Comparison of ENCODE assay signal across 23 cellular contexts in genomic region chr10:65753532-65753931, GRCh38.
DNase-seq lines count a peak whose midpoint lies in the region; ATAC-seq, FAIRE-seq and TF ChIP-seq lines count a peak whose summit lies in the region.
"Had no signal": no experiment of that assay in that cellular context is flagged by ENCODE, and none has a peak within 500 bp of the region (broad histone marks: within the 10 kb centered on the region; RNA-seq: fewer than 3 reads in every experiment).

No MANE protein-coding gene starts in this region.

- H3K4me2 ChIP-seq in PC-3 (ENCODE audit: low read length), result peak overlapping the region; percentile 61
- H3K4me2 ChIP-seq in keratinocyte (ENCODE audit: control insufficient read depth, extremely low read depth, insufficient read depth, low read depth, low read length), result peak overlapping the region; percentile 60
- H3K4me2 ChIP-seq: BLaER1, GM23338 had no signal

- no peak for DNase-seq in Calu3
- DNase-seq in PC-3, result peak; percentile 88
- DNase-seq in epithelial cell of prostate (ENCODE audit: low read depth, low spot score), result no peak
- no peak for DNase-seq in keratinocyte (ENCODE audit: low read depth, low spot score)
- no peak for DNase-seq in NCI-H2196 treated with DMSO at 0.1 percent for 48 hours (lab: John Stamatoyannopoulos, UW; ENCODE audit: unreplicated experiment)
- no peak for DNase-seq in Right ventricle myocardium inferior (ENCODE audit: missing footprints)
- DNase-seq in stimulated activated naive CD4-positive, alpha-beta T cell treated with Interleukin-2 at 50 U/mL for 16 hours (lab: John Stamatoyannopoulos, UW), result no peak
- DNase-seq: AML-193; CD4-positive, alpha-beta memory T cell; DMS 273 treated with DMSO at 0.1 percent for 48 hours; DMS53; DND-41; EL; HCEC 1CT; IMR-90 had no signal

- H3K9me1 ChIP-seq in keratinocyte (ENCODE audit: control insufficient read depth, extremely low read depth, insufficient read depth, low read length), result no peaks in the 10 kb centered on the region

- peaks cover 2% of the 10 kb centered on the region for H3K9me3 Mint-ChIP-seq in Calu3 (ENCODE audit: low read depth, unreplicated experiment)
- H3K9me3 Mint-ChIP-seq: GM23338 had no signal

- no peak for FAIRE-seq in keratinocyte (lab: Jason Lieb, UNC)
- FAIRE-seq: A204.1, GM12878, K562 had no signal

- no peaks in the 10 kb centered on the region for H3K27me3 Mint-ChIP-seq in Calu3 (ENCODE audit: unreplicated experiment)
- H3K27me3 Mint-ChIP-seq: CD4-positive, alpha-beta memory T cell had no signal

- no peaks in the 10 kb centered on the region for H3K9me2 ChIP-seq in PC-3 (replicated peaks; ENCODE audit: low read length)

- H3K4me1 ChIP-seq in PC-3 (ENCODE audit: insufficient read depth, low read length) (peaks cover 32% of the 10 kb centered on the region), keratinocyte (ENCODE audit: control insufficient read depth, extremely low read depth, insufficient read depth, low read length) (peaks cover 28% of the 10 kb centered on the region)
- H3K4me1 ChIP-seq: BLaER1 had no signal

- TF ChIP-seq CTCF in Calu3 (IDR thresholded peaks at IDR 0.05; ENCODE audit: unreplicated experiment), result no peak
- no peak for TF ChIP-seq CTCF in PC-3 (conservative IDR thresholded peaks at IDR 0.05; ENCODE audit: low read depth, low read length)
- no peak for TF ChIP-seq CTCF in keratinocyte (optimal IDR thresholded peaks at IDR 0.05 in 1 of 3, IDR thresholded peaks at IDR 0.05 in 1 of 3, conservative IDR thresholded peaks at IDR 0.05 in 1 of 3; ENCODE audit: extremely low read depth in 1 of 3, insufficient read depth in 2 of 3, low read length in 3 of 3)

- H3K4me3 ChIP-seq in PC-3 (ENCODE audit: low read length) (peak overlapping the region; percentile 7; the same call in 1 of the 2 replicates), keratinocyte (ENCODE audit: control insufficient read depth in 2 of 3, extremely low read depth in 1 of 3, insufficient read depth in 2 of 3, low read depth in 1 of 3, low read length in 3 of 3) (peak overlapping the region in 2 of 3 experiments; percentile 18 to 19)
- H3K4me3 ChIP-seq: BLaER1, GM12878, GM23338, K562 had no signal

- H3K9me3 ChIP-seq in PC-3 (ENCODE audit: low read length) (no peaks in the 10 kb centered on the region), keratinocyte (ENCODE audit: control insufficient read depth, low read depth, low read length) (no peaks in the 10 kb centered on the region)
- H3K9me3 ChIP-seq: BLaER1 had no signal

- H2AFZ ChIP-seq in PC-3 (ENCODE audit: low read length) (peak overlapping the region; percentile 1; the same call in 1 of the 2 replicates), keratinocyte (ENCODE audit: control insufficient read depth, low read length) (peak overlapping the region; percentile 58)
- H2AFZ ChIP-seq: GM23338 had no signal

- H3K36me3 ChIP-seq in PC-3 (ENCODE audit: low read depth, low read length) (no peaks in the 10 kb centered on the region), keratinocyte (ENCODE audit: control insufficient read depth in 2 of 2, extremely low read depth in 1 of 2, insufficient read depth in 2 of 2, low read length in 2 of 2) (no peaks in the 10 kb centered on the region)
- H3K36me3 ChIP-seq: BLaER1 had no signal

- H3K4me1 Mint-ChIP-seq in Calu3 (ENCODE audit: low read depth, unreplicated experiment), result peaks cover 24% of the 10 kb centered on the region
- H3K4me1 Mint-ChIP-seq: CD14-positive monocyte; CD4-positive, alpha-beta memory T cell; GM23338 had no signal

- peak; percentile 77 for ATAC-seq in PC-3
- ATAC-seq in Right ventricle myocardium inferior, result no peak
- ATAC-seq in GM18867 (IDR thresholded peaks at IDR 0.05; ENCODE audit: unreplicated experiment), result no peak
- ATAC-seq: GM12878, GM23338, K562 had no signal

- POLR2A ChIA-PET in PC-3 (lab: Charles Lee; ENCODE audit: unreplicated experiment), result interaction anchor here (0.6 to 0.7 kb wide), 2 partner anchors 43 to 284 kb away, joined by 3 to 4 read pairs; no protein-coding TSS in a partner anchor

- peak overlapping the region; percentile 13 for H3K27ac Mint-ChIP-seq in Calu3 (ENCODE audit: unreplicated experiment)
- H3K27ac Mint-ChIP-seq: CD14-positive monocyte; CD4-positive, alpha-beta memory T cell; GM23338 had no signal

- no TSS peak for BruUV-seq in Calu3 (replicated peaks; lab: Mats Ljungman, UMichigan)
- BruUV-seq in PC-3 (replicated peaks; lab: Mats Ljungman, UMichigan), result no TSS peak

- peaks cover 5% of the 10 kb centered on the region for H3F3A ChIP-seq in PC-3 (ENCODE audit: low read length, unreplicated experiment)

- H3K27me3 ChIP-seq in PC-3 (ENCODE audit: low read length) (no peaks in the 10 kb centered on the region), keratinocyte (ENCODE audit: control insufficient read depth, extremely low read depth, insufficient read depth, low read length) (no peaks in the 10 kb centered on the region)
- H3K27me3 ChIP-seq: BLaER1 had no signal

- H3K9ac ChIP-seq in PC-3 (ENCODE audit: low read length) (no peak overlapping the region), keratinocyte (ENCODE audit: control insufficient read depth, extremely low read depth, insufficient read depth, low read length) (no peak overlapping the region)
- H3K9ac ChIP-seq: BLaER1 had no signal

- no peaks in the 10 kb centered on the region for H3K36me3 Mint-ChIP-seq in Calu3 (ENCODE audit: insufficient read depth, unreplicated experiment)
- H3K36me3 Mint-ChIP-seq: CD14-positive monocyte; CD4-positive, alpha-beta memory T cell had no signal

- CTCF ChIA-PET in Calu3 (lab: Charles Lee), result no interaction called here
- CTCF ChIA-PET in PC-3 (lab: Charles Lee), result no interaction called here

- intact Hi-C loops in Calu3 (cut with micrococcal nuclease; ENCODE audit: unreplicated experiment) (loop anchor here (10.0 kb wide), 2 partner anchors 111 to 1129 kb away; no protein-coding TSS in a partner anchor), PC-3 (cut with micrococcal nuclease) (loop anchor here (2.0 to 10.0 kb wide), 8 partner anchors 41 to 659 kb away; no protein-coding TSS in a partner anchor), Right ventricle myocardium inferior (cut with DNase I) (no loop called here)

- H3K79me2 ChIP-seq in PC-3 (ENCODE audit: low read length), result no peaks in the 10 kb centered on the region
- no peaks in the 10 kb centered on the region for H3K79me2 ChIP-seq in keratinocyte (ENCODE audit: control insufficient read depth, insufficient read depth, low read length)

- dilution Hi-C loops in keratinocyte (cut with MboI; ENCODE audit: extremely low pct_ligation_motif_present, low sequenced_read_pairs), result no loop called here

- H3K4me3 Mint-ChIP-seq in Calu3 (ENCODE audit: low read depth, unreplicated experiment), result peak overlapping the region; percentile 3
- H3K4me3 Mint-ChIP-seq: CD14-positive monocyte; CD4-positive, alpha-beta memory T cell; GM23338 had no signal

- H4K20me1 ChIP-seq in PC-3 (ENCODE audit: low read length) (no peaks in the 10 kb centered on the region), keratinocyte (ENCODE audit: control insufficient read depth, extremely low read depth, insufficient read depth, low read length) (no peaks in the 10 kb centered on the region)
- H4K20me1 ChIP-seq: BLaER1 had no signal

- H3K27ac ChIP-seq in PC-3 (ENCODE audit: low read length) (peak overlapping the region; percentile 58), epithelial cell of prostate (peak overlapping the region; percentile 35), keratinocyte (ENCODE audit: control insufficient read depth, insufficient read depth, low read length) (peak overlapping the region; percentile 47)
- H3K27ac ChIP-seq: BLaER1, HL-60 had no signal
